8 cellular contexts compared by ENCODE assay signal in the genomic region with DNA sequence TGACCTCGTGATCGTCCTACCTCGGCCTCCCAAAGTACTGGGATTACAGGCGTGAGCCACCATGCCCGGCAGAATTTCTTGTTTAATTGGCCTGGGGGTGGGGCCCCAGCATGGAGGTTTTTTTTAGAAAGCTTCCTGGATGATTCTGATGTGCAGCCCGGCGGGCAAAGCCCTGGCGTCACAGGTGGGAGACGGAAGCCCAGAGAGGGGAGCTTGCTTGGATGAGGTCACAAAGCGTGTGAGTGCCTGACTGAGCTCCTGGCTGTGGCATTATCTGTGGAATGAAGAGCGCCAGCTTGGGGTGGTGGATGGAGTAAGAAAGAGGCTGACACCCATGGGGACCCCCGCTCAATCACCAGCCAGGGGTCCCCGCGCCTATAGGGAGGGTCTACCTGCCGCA. TPM values are rescaled to one million over a fixed set of nuclear protein-coding genes. Genes with fewer than 3 reads are reported as not detected.
A peak's percentile ranks its signal among the peaks of the same experiment; 100 is the strongest.
DNase-seq lines count a peak whose midpoint lies in the region; ATAC-seq and TF ChIP-seq lines count a peak whose summit lies in the region.
"Had no signal": no experiment of that assay in that cellular context is flagged by ENCODE, and none has a peak within 500 bp of the region (broad histone marks: within the 10 kb centered on the region; RNA-seq: fewer than 3 reads in every experiment).

No MANE protein-coding gene starts in this region.

- WGBS in esophagus muscularis mucosa: 83% methylated on average over 15 of the region's 15 CpGs
- WGBS in spleen, 5 donors: 86 to 91% (median 89%) methylated on average over 15 of the region's 15 CpGs

- H3K27me3 ChIP-seq in esophagus muscularis mucosa (no peaks in the 10 kb centered on the region), spleen (replicated peaks in 1 of 7) (no peaks in the 10 kb centered on the region)

- no peak for ATAC-seq in HG02571 (IDR thresholded peaks at IDR 0.05; ENCODE audit: unreplicated experiment)
- ATAC-seq: K562 had no signal

- peak; percentile 88 for DNase-seq in NCI-H226
- no peak for DNase-seq in esophagus muscularis mucosa (ENCODE audit: extremely low spot score)
- DNase-seq in spleen: no peak
- DNase-seq in NCI-H524 (lab: John Stamatoyannopoulos, UW): no peak
- DNase-seq in H4 (ENCODE audit: low spot score): no peak
- DNase-seq: stimulated activated CD4-positive, alpha-beta T cell treated with anti-CD3 and anti-CD28 coated beads, Interleukin-2, amount 100 ng/mL, for 48 hours had no signal

- no peak for TF ChIP-seq EP300 in esophagus muscularis mucosa (IDR thresholded peaks at IDR 0.05)

- H3K9me3 ChIP-seq in esophagus muscularis mucosa (no peaks in the 10 kb centered on the region), spleen (no peaks in the 10 kb centered on the region)

- peaks cover 0 to 8% (median 7%) of the 10 kb centered on the region in 4 donors for H3K36me3 ChIP-seq in esophagus muscularis mucosa
- peaks cover 0 to 71% (median 14%) of the 10 kb centered on the region in 6 donors for H3K36me3 ChIP-seq in spleen

- intact Hi-C loops in esophagus muscularis mucosa (cut with DNase I): no loop called here
- intact Hi-C loops in spleen (cut with DNase I; ENCODE audit: low total_unique reads): no loop called here

- TF ChIP-seq CTCF in esophagus muscularis mucosa (IDR thresholded peaks at IDR 0.05) (no peak), spleen (IDR thresholded peaks at IDR 0.05 in 8 of 11, conservative IDR thresholded peaks at IDR 0.05 in 3 of 11) (no peak)

- H3K4me1 ChIP-seq in esophagus muscularis mucosa: peaks cover 69 to 95% (median 84%) of the 10 kb centered on the region in 4 donors
- H3K4me1 ChIP-seq in spleen: peaks cover 18 to 97% (median 59%) of the 10 kb centered on the region in 6 donors

- peak overlapping the region; percentile 82 to 90 (median 84) for H3K27ac ChIP-seq in esophagus muscularis mucosa (replicated peaks in 1 of 4)
- H3K27ac ChIP-seq in spleen: peak overlapping the region in 7 of 8 donors; percentile 29 to 86 (median 82)

- peak overlapping the region in 2 of 4 donors; percentile 26 to 41 for H3K4me3 ChIP-seq in esophagus muscularis mucosa
- H3K4me3 ChIP-seq in spleen: no peak overlapping the region
- H3K4me3 ChIP-seq: K562 had no signal

- TF ChIP-seq POLR2A in esophagus muscularis mucosa (IDR thresholded peaks at IDR 0.05; ENCODE audit: low read depth): no peak
- TF ChIP-seq POLR2A in spleen (IDR thresholded peaks at IDR 0.05): no peak

RNA-seq across cellular contexts. Expression of a gene that starts 4.1 kb away (rescaled TPM):
- total RNA-seq in esophagus muscularis mucosa (10 to 100 TPM in 3 of 4 donors, 1 to 10 TPM in 1; 7.1 to 31.3 (median 21.7) TPM), spleen (10 to 100 TPM in 5 of 7 donors, 1 to 10 TPM in 2; 7.4 to 24.9 (median 15.6) TPM)
- polyA plus RNA-seq in spleen: 1 to 10 TPM; 2.0 to 6.3 (median 5.2) TPM
- 22.8 and 32.2 TPM in 2 replicates for total RNA-seq in H4 (2014; rRNA removed; shearing (Covaris generic))

RNA-seq across cellular contexts. Expression of a gene that starts 24.6 kb away (rescaled TPM):
- 10 to 100 TPM; 24.5 to 44.1 (median 40.2) TPM for total RNA-seq in esophagus muscularis mucosa
- 10 to 100 TPM; 26.7 to 45.9 (median 30.1) TPM for total RNA-seq in spleen
- polyA plus RNA-seq in spleen: 10 to 100 TPM; 65.5 to 88.8 (median 84.8) TPM
- total RNA-seq in H4 (2014; rRNA removed; shearing (Covaris generic)): 32.1 and 46.7 TPM in 2 replicates

RNA-seq across cellular contexts. Expression of a gene that starts 40.7 kb away (rescaled TPM):
- total RNA-seq in esophagus muscularis mucosa (10 to 100 TPM; 11.6 to 24.6 (median 21.3) TPM), spleen (100 to 1,000 TPM in 6 of 7 donors, 10 to 100 TPM in 1; 89.9 to 177 (median 149) TPM)
- 10 to 100 TPM; 29.7 to 70.6 (median 50.5) TPM for polyA plus RNA-seq in spleen
- total RNA-seq in H4 (2014; rRNA removed; shearing (Covaris generic)): 8.9 and 10.6 TPM in 2 replicates

RNA-seq across cellular contexts. Expression of a gene that starts 50.0 kb away (rescaled TPM):
- 10 to 100 TPM; 40.6 to 51.2 (median 45.9) TPM for total RNA-seq in esophagus muscularis mucosa
- 10 to 100 TPM; 30.0 to 47.6 (median 35.5) TPM for total RNA-seq in spleen
- 10 to 100 TPM; 16.9 to 36.7 (median 20.7) TPM for polyA plus RNA-seq in spleen
- total RNA-seq in H4 (2014; rRNA removed; shearing (Covaris generic)): 48.3 and 48.4 TPM in 2 replicates

RNA-seq across cellular contexts. Expression of a gene that starts 59.9 kb away (rescaled TPM):
- total RNA-seq in esophagus muscularis mucosa (10 to 100 TPM; 10.8 to 32.6 (median 14.9) TPM), spleen (1 to 10 TPM; 1.8 to 8.4 (median 4.8) TPM)
- polyA plus RNA-seq in spleen: 1 to 10 TPM in 2 of 3 donors, under 1 TPM in 1; 0.89 to 2.5 (median 2.0) TPM
- 0.29 and 0.45 TPM in 2 replicates for total RNA-seq in H4 (2014; rRNA removed; shearing (Covaris generic))
